Comparison of ENCODE assay signal across 14 cellular contexts in the genomic region with DNA sequence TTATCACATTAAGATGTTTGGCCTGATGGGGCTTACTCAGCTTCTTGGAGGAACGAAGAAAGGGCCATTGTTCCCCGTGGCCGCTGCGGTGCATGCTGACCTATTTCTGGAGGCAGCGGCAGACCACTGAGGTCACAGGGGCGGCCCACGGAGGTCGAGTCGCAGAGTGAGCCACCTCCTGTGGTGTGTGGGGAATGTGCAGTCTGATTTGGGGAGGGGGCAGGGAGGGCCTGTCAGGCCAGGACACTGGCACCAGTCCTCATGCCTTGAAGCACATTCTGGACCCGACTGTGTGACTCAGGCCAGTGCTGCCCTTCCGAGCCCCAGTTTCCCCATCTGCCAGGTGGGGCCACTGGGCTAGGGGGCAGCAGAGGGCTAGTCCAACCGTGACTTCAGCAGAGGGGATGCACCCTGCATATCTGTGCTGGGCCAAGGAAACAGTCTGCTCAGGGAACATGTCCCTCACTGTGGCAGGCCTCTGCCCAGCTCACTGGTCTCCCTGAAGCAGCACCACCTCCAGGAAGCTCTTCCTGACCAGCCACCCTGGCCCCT. TPM values are rescaled to one million over a fixed set of nuclear protein-coding genes. Genes with fewer than 3 reads are reported as not detected.
A peak's percentile ranks its signal among the peaks of the same experiment; 100 is the strongest.
DNase-seq lines count a peak whose midpoint lies in the region; ATAC-seq and TF ChIP-seq lines count a peak whose summit lies in the region.
"Had no signal": no experiment of that assay in that cellular context is flagged by ENCODE, and none has a peak within 500 bp of the region (broad histone marks: within the 10 kb centered on the region; RNA-seq: fewer than 3 reads in every experiment).

No MANE protein-coding gene starts in this region.

- DNase-seq in cardiac muscle cell (ENCODE audit: low read depth in 1 of 2, low spot score in 1 of 2): peak in 1 of 2 donors; percentile 83
- no peak for DNase-seq in left ventricle myocardium superior
- peak; percentile 34 for DNase-seq in NB4 (ENCODE audit: low read depth)
- DNase-seq in smooth muscle cell (lab: John Stamatoyannopoulos, UW; ENCODE audit: unreplicated experiment): no peak
- DNase-seq in mucosa of descending colon: no peak
- no peak for DNase-seq in NCI-H2171 treated with DMSO at 0.1 percent for 48 hours (lab: John Stamatoyannopoulos, UW)
- DNase-seq in NCI-H526 treated with DMSO at 0.1 percent for 48 hours (lab: John Stamatoyannopoulos, UW): no peak
- DNase-seq: activated T-cell treated with anti-CD3 and anti-CD28 coated beads for 4 hours; NCI-H1105; stimulated activated naive CD8-positive, alpha-beta T cell treated with anti-CD3 and anti-CD28 coated beads, Interleukin-15, Interleukin-2, amounts not matched to agents 100 U/mL and 50 U/mL, for 24 hours; T1000 had no signal

- no peaks in the 10 kb centered on the region for H3F3A ChIP-seq in smooth muscle cell (ENCODE audit: low read depth)

- H3K79me2 ChIP-seq in smooth muscle cell (ENCODE audit: low read depth): no peaks in the 10 kb centered on the region

- H3K27me3 ChIP-seq in cardiac muscle cell (peaks cover 33% of the 10 kb centered on the region), smooth muscle cell (ENCODE audit: low read depth) (peaks cover 22% of the 10 kb centered on the region)
- H3K27me3 ChIP-seq: ascending aorta had no signal

- H4K20me1 ChIP-seq in smooth muscle cell (ENCODE audit: low read depth): no peaks in the 10 kb centered on the region

- no peak overlapping the region for H3K9ac ChIP-seq in smooth muscle cell (ENCODE audit: low read depth)

- peak; percentile 52 for TF ChIP-seq CTCF in cardiac muscle cell (IDR thresholded peaks at IDR 0.05; ENCODE audit: low read depth, low read length)
- peak; percentile 24 for TF ChIP-seq CTCF in NB4 (IDR thresholded peaks at IDR 0.05; ENCODE audit: low read depth, low read length)
- peak; percentile 11 for TF ChIP-seq CTCF in smooth muscle cell (IDR thresholded peaks at IDR 0.05; ENCODE audit: borderline replicate concordance, insufficient read depth, poor library complexity, severe bottlenecking)
- TF ChIP-seq CTCF in mucosa of descending colon (IDR thresholded peaks at IDR 0.05): no peak

- H2AFZ ChIP-seq in smooth muscle cell (ENCODE audit: low read depth): no peak overlapping the region

- no peak overlapping the region for H3K4me3 ChIP-seq in cardiac muscle cell
- no peak overlapping the region for H3K4me3 ChIP-seq in NB4 (ENCODE audit: low read depth, low read length)
- no peak overlapping the region for H3K4me3 ChIP-seq in smooth muscle cell
- no peak overlapping the region for H3K4me3 ChIP-seq in mucosa of descending colon
- H3K4me3 ChIP-seq: ascending aorta had no signal

- no peak for ATAC-seq in left ventricle myocardium superior
- ATAC-seq in mucosa of descending colon: no peak
- ATAC-seq: stimulated activated naive CD8-positive, alpha-beta T cell treated with anti-CD3 and anti-CD28 coated beads, Interleukin-15, Interleukin-2, amounts not matched to agents 100 U/mL and 50 U/mL, for 24 hours had no signal

- H3K9me3 ChIP-seq in cardiac muscle cell (ENCODE audit: low read depth): no peaks in the 10 kb centered on the region
- no peaks in the 10 kb centered on the region for H3K9me3 ChIP-seq in smooth muscle cell (replicated peaks; ENCODE audit: low read depth)
- H3K9me3 ChIP-seq in mucosa of descending colon: no peaks in the 10 kb centered on the region
- H3K9me3 ChIP-seq: ascending aorta had no signal

- H3K4me2 ChIP-seq in smooth muscle cell: no peak overlapping the region

- no peak overlapping the region for H3K27ac ChIP-seq in cardiac muscle cell
- peak overlapping the region; percentile 20 for H3K27ac ChIP-seq in cingulate gyrus (ENCODE audit: low read depth, low read length)
- no peak overlapping the region for H3K27ac ChIP-seq in smooth muscle cell (ENCODE audit: low read depth)
- H3K27ac ChIP-seq: ascending aorta had no signal

- no peaks in the 10 kb centered on the region for H3K36me3 ChIP-seq in cardiac muscle cell
- H3K36me3 ChIP-seq in smooth muscle cell (ENCODE audit: low read depth): no peaks in the 10 kb centered on the region
- H3K36me3 ChIP-seq in mucosa of descending colon (ENCODE audit: low read depth): no peaks in the 10 kb centered on the region
- H3K36me3 ChIP-seq: ascending aorta had no signal

- no peak for TF ChIP-seq POLR2A in NB4 (IDR thresholded peaks at IDR 0.05; ENCODE audit: extremely low read depth, insufficient read length)

- intact Hi-C loops in left ventricle myocardium superior (cut with micrococcal nuclease) (no loop called here), mucosa of descending colon (cut with DNase I, micrococcal nuclease) (no loop called here)

- 63% methylated on average over 12 of the region's 12 CpGs for WGBS in smooth muscle cell (ENCODE audit: low lambda C conversion rate)

- H3K4me1 ChIP-seq in cardiac muscle cell (ENCODE audit: low read depth) (no peaks in the 10 kb centered on the region), smooth muscle cell (ENCODE audit: low read depth) (no peaks in the 10 kb centered on the region), mucosa of descending colon (ENCODE audit: low read depth) (no peaks in the 10 kb centered on the region)
- H3K4me1 ChIP-seq: ascending aorta had no signal

RNA-seq across cellular contexts. Expression of a gene that starts 6.3 kb away (rescaled TPM):
- total RNA-seq in cardiac muscle cell (not detected in 2 replicates), left ventricle myocardium superior (not detected), smooth muscle cell (not detected in 2 replicates), mucosa of descending colon (not detected)
- polyA plus RNA-seq in cardiac muscle cell (0.86 TPM in 1 of 2 replicates, not detected in the other), smooth muscle cell (0.51 and 0.73 TPM in 2 replicates)
- total RNA-seq: ascending aorta had no signal
- polyA plus RNA-seq: keratinocyte had no signal

RNA-seq across cellular contexts. Expression of a gene that starts 25.2 kb away (rescaled TPM):
- 38.4 and 51.5 TPM in 2 replicates for total RNA-seq in cardiac muscle cell
- polyA plus RNA-seq in cardiac muscle cell: 31.8 and 39.4 TPM in 2 replicates
- total RNA-seq in left ventricle myocardium superior: 19.5 TPM
- total RNA-seq in smooth muscle cell: 13.5 and 17.3 TPM in 2 replicates
- 21.4 and 30.5 TPM in 2 replicates for polyA plus RNA-seq in smooth muscle cell
- total RNA-seq in mucosa of descending colon: 10 to 100 TPM in 1 of 3 donors, 1 to 10 TPM in 2; 6.2 to 26.2 (median 7.4) TPM
